15 cellular contexts compared by ENCODE assay signal in the genomic region with DNA sequence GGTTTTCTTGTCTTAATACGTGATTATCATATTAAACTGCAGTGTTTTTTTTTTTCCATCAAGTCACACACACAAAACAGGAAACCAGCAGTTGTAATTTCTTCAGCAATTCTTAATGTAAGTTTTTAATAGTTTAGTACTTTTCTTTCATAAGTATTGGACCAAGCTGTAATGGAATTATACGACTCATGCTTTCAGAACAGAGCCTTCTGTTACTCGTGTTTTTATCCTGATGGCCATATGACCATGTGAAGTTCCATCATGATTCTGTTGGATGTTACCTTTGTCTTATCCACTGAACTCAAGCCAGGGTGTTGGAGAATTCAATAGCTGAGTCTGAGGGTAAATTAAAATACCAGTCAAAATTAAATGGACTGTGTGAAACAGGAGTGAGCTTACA.
DNase-seq lines count a peak whose midpoint lies in the region; ATAC-seq and TF ChIP-seq lines count a peak whose summit lies in the region.
"Had no signal": no experiment of that assay in that cellular context is flagged by ENCODE, and none has a peak within 500 bp of the region (broad histone marks: within the 10 kb centered on the region; RNA-seq: fewer than 3 reads in every experiment).

No MANE protein-coding gene starts in this region.

- no peak overlapping the region for H3K4me2 ChIP-seq in GM23248 (ENCODE audit: unreplicated experiment)

- no peaks in the 10 kb centered on the region for H3K79me2 ChIP-seq in GM23248 (ENCODE audit: insufficient read depth)

- in situ Hi-C loops in GM23248 (cut with MboI), result no loop called here

- intact Hi-C loops in cardiac septum (cut with DNase I), result loop anchor here (5.0 kb wide), 1 partner anchor 73 kb away; the partner anchor contains the start of gene S1PR1

- H3K9me3 ChIP-seq in cardiac muscle cell (ENCODE audit: low read depth), result no peaks in the 10 kb centered on the region
- no peaks in the 10 kb centered on the region for H3K9me3 ChIP-seq in GM23248 (ENCODE audit: low read depth)
- H3K9me3 ChIP-seq: Caco-2 had no signal

- no peaks in the 10 kb centered on the region for H3K9me2 ChIP-seq in GM23248 (ENCODE audit: insufficient read depth)

- WGBS in GM23248 (ENCODE audit: low coverage in 1 of 2, low lambda C conversion rate in 2 of 2, missing lambda C conversion rate in 2 of 2), 2 experiments, result 50 to 58% methylated on average over 3 of the region's 3 CpGs

- H3K4me3 ChIP-seq in cardiac muscle cell, result no peak overlapping the region
- no peak overlapping the region for H3K4me3 ChIP-seq in GM23248
- H3K4me3 ChIP-seq: BLaER1 treated with 17β-estradiol and CSF1 and Interleukin-3, amounts not matched to agents 10 nM and 100 nM; K562 had no signal

- 0 out of 2 replicates have a peak overlapping the region, but pooled peaks have one; percentile 9 for H2AFZ ChIP-seq in GM23248

- TF ChIP-seq CTCF in cardiac muscle cell (IDR thresholded peaks at IDR 0.05; ENCODE audit: low read depth, low read length), result no peak

- DNase-seq in cardiac muscle cell (ENCODE audit: low read depth in 1 of 2, low spot score in 1 of 2) (no peak), cardiac septum (ENCODE audit: low spot score) (no peak), GM23248 (no peak), foreskin melanocyte (peak; percentile 28), NCI-H1417 treated with DMSO at 0.1 percent for 48 hours (lab: John Stamatoyannopoulos, UW) (no peak), NCI-H345 treated with DMSO at 0.1 percent for 48 hours (lab: John Stamatoyannopoulos, UW; ENCODE audit: unreplicated experiment) (no peak)
- DNase-seq: Caco-2; CD4-positive, CD25-positive, alpha-beta regulatory T cell; CD8-positive, alpha-beta memory T cell; GOT3; H9; IMR-90 had no signal

- H3K4me1 ChIP-seq in cardiac muscle cell (ENCODE audit: low read depth), result peaks cover 16% of the 10 kb centered on the region
- H3K4me1 ChIP-seq in GM23248 (ENCODE audit: insufficient read depth), result no peaks in the 10 kb centered on the region
- H3K4me1 ChIP-seq: Caco-2 had no signal

- H3K9ac ChIP-seq in GM23248, result no peak overlapping the region
- H3K9ac ChIP-seq: BLaER1 treated with 17β-estradiol and CSF1 and Interleukin-3, amounts not matched to agents 10 nM and 100 nM had no signal

- H3K27me3 ChIP-seq in cardiac muscle cell (no peaks in the 10 kb centered on the region), GM23248 (replicated peaks; ENCODE audit: insufficient read depth) (no peaks in the 10 kb centered on the region)
- H3K27me3 ChIP-seq: BLaER1 treated with 17β-estradiol and CSF1 and Interleukin-3, amounts not matched to agents 10 nM and 100 nM had no signal

- H3K27ac ChIP-seq in cardiac muscle cell (peak overlapping the region; percentile 78), GM23248 (no peak overlapping the region)
- H3K27ac ChIP-seq: BLaER1 treated with 17β-estradiol and CSF1 and Interleukin-3, amounts not matched to agents 10 nM and 100 nM had no signal

- no peaks in the 10 kb centered on the region for H3F3A ChIP-seq in GM23248 (ENCODE audit: insufficient read depth)

- ATAC-seq in HG02885 (IDR thresholded peaks at IDR 0.05; ENCODE audit: poor library complexity, unreplicated experiment), result no peak
- ATAC-seq: K562 had no signal

- H4K20me1 ChIP-seq in GM23248 (ENCODE audit: insufficient read depth), result no peaks in the 10 kb centered on the region
- H4K20me1 ChIP-seq: BLaER1 treated with 17β-estradiol and CSF1 and Interleukin-3, amounts not matched to agents 10 nM and 100 nM had no signal

- no peaks in the 10 kb centered on the region for H3K36me3 ChIP-seq in cardiac muscle cell
- no peaks in the 10 kb centered on the region for H3K36me3 ChIP-seq in GM23248 (ENCODE audit: low read depth)
- H3K36me3 ChIP-seq: BLaER1 treated with 17β-estradiol and CSF1 and Interleukin-3, amounts not matched to agents 10 nM and 100 nM had no signal
